ENCODE assay signal across 7 cellular contexts in genomic region chr10:97572214-97572989, GRCh38. TPM values are rescaled to one million over a fixed set of nuclear protein-coding genes. Genes with fewer than 3 reads are reported as not detected.
DNase-seq lines count a peak whose midpoint lies in the region; ATAC-seq and TF ChIP-seq lines count a peak whose summit lies in the region.

Gene ANKRD2 (plus strand): TSS chr10:97572779. CDS start chr10:97572789, 10 bp downstream.

- no peak within 1 kb of the TSS for H3K27ac Mint-ChIP-seq in activated T-helper 1 cell treated with anti-CD3 and anti-CD28 coated beads, Interleukin-12 subunit alpha, Interleukin-12 subunit beta, Interleukin-2, Interleukin-4 antibody, amounts not matched to agents 30 ng/mL and 10 ng/mL and 1 ng/mL, durations not matched to agents 14 hours and 24 hours and 36 hours

- DNase-seq in GM10266 (ENCODE audit: extremely low spot score) (peak; percentile 85), fibroblast of the aortic adventitia (ENCODE audit: low read depth) (peak; percentile 83), neuronal stem cell (ENCODE audit: low spot score) (peak; percentile 45), thoracic aorta (ENCODE audit: low spot score) (peak; percentile 36)
- DNase-seq in activated T-helper 1 cell treated with anti-CD3 and anti-CD28 coated beads, Interleukin-12 subunit alpha, Interleukin-12 subunit beta, Interleukin-2, Interleukin-4 antibody, amounts not matched to agents 30 ng/mL and 10 ng/mL and 1 ng/mL, durations not matched to agents 14 hours and 24 hours and 36 hours (ENCODE audit: low spot score) = peak; percentile 31

- ATAC-seq in HG03342 (IDR thresholded peaks at IDR 0.05; ENCODE audit: unreplicated experiment) (peak; percentile 71), thoracic aorta (ENCODE audit: insufficient number of reproducible peaks, low FRiP score, low read depth) (peak; percentile 58)

- no peak within 1 kb of the TSS for H2AK5ac ChIP-seq in neuronal stem cell (ENCODE audit: low read depth, low read length)

- no peaks in the 10 kb centered on the region for H3K36me3 Mint-ChIP-seq in activated T-helper 1 cell treated with anti-CD3 and anti-CD28 coated beads, Interleukin-12 subunit alpha, Interleukin-12 subunit beta, Interleukin-2, Interleukin-4 antibody, amounts not matched to agents 30 ng/mL and 10 ng/mL and 1 ng/mL, durations not matched to agents 14 hours and 24 hours and 36 hours (ENCODE audit: low read depth)

- WGBS in neuronal stem cell (ENCODE audit: extremely low coverage in 2 of 2, insufficient read length in 2 of 2, insufficient replicate concordance in 1 of 2), 2 donors = no CpG with 5 or more reads among the region's 16 CpGs

- H3K23ac ChIP-seq in neuronal stem cell (ENCODE audit: low read depth, low read length, poor library complexity) = no peak within 1 kb of the TSS

- H3K4me3 ChIP-seq in fibroblast of the aortic adventitia (ENCODE audit: low read depth, low read length) (no peak within 1 kb of the TSS), neuronal stem cell (ENCODE audit: low read length in 2 of 2) (no peak within 1 kb of the TSS), thoracic aorta (no peak within 1 kb of the TSS)

- no peak within 1 kb of the TSS for H2AFZ ChIP-seq in neuronal stem cell (ENCODE audit: low read length)

- H3K4me3 Mint-ChIP-seq in activated T-helper 1 cell treated with anti-CD3 and anti-CD28 coated beads, Interleukin-12 subunit alpha, Interleukin-12 subunit beta, Interleukin-2, Interleukin-4 antibody, amounts not matched to agents 30 ng/mL and 10 ng/mL and 1 ng/mL, durations not matched to agents 14 hours and 24 hours and 36 hours = no peak within 1 kb of the TSS

- peaks cover 0 to 2% of the 10 kb centered on the region in 2 donors for H3K36me3 ChIP-seq in neuronal stem cell (replicated peaks in 1 of 2; ENCODE audit: control insufficient read depth in 2 of 2, insufficient read depth in 2 of 2, low read length in 2 of 2)
- peaks cover 15% of the 10 kb centered on the region for H3K36me3 ChIP-seq in thoracic aorta

- H2BK120ac ChIP-seq in neuronal stem cell (ENCODE audit: low read depth, low read length) = no peak within 1 kb of the TSS

- H3K4me1 ChIP-seq in neuronal stem cell (ENCODE audit: control insufficient read depth in 2 of 2, insufficient read depth in 1 of 2, low read depth in 1 of 2, low read length in 2 of 2) = peaks cover 0 to 3% of the 10 kb centered on the region in 2 donors
- H3K4me1 ChIP-seq in thoracic aorta (ENCODE audit: control insufficient read depth in 1 of 2, low read depth in 2 of 2) = peaks cover 15 to 26% of the 10 kb centered on the region in 2 donors

- H4K91ac ChIP-seq in neuronal stem cell (ENCODE audit: low read depth, low read length, poor library complexity) = no peak within 1 kb of the TSS

- no peak within 1 kb of the TSS for H2BK5ac ChIP-seq in neuronal stem cell (ENCODE audit: low read length)

- intact Hi-C loops in activated T-helper 1 cell treated with anti-CD3 and anti-CD28 coated beads, Interleukin-12 subunit alpha, Interleukin-12 subunit beta, Interleukin-2, Interleukin-4 antibody, amounts not matched to agents 30 ng/mL and 10 ng/mL and 1 ng/mL, durations not matched to agents 14 hours and 24 hours and 36 hours (cut with micrococcal nuclease) = loop anchor here (1.0 to 2.0 kb wide), 2 partner anchors 40 to 158 kb away; no protein-coding TSS in a partner anchor

- no peaks in the 10 kb centered on the region for H3K79me1 ChIP-seq in neuronal stem cell (ENCODE audit: low read depth, low read length)

- no peak within 1 kb of the TSS for H3K4ac ChIP-seq in neuronal stem cell (ENCODE audit: low read length)

- H3K27me3 Mint-ChIP-seq in activated T-helper 1 cell treated with anti-CD3 and anti-CD28 coated beads, Interleukin-12 subunit alpha, Interleukin-12 subunit beta, Interleukin-2, Interleukin-4 antibody, amounts not matched to agents 30 ng/mL and 10 ng/mL and 1 ng/mL, durations not matched to agents 14 hours and 24 hours and 36 hours (ENCODE audit: insufficient read depth) = peaks cover 9% of the 10 kb centered on the region

- no peaks in the 10 kb centered on the region for H3K9me3 Mint-ChIP-seq in activated T-helper 1 cell treated with anti-CD3 and anti-CD28 coated beads, Interleukin-12 subunit alpha, Interleukin-12 subunit beta, Interleukin-2, Interleukin-4 antibody, amounts not matched to agents 30 ng/mL and 10 ng/mL and 1 ng/mL, durations not matched to agents 14 hours and 24 hours and 36 hours

- TF ChIP-seq CTCF in GM10266 (IDR thresholded peaks at IDR 0.05; ENCODE audit: control insufficient read depth, insufficient read depth, low read depth, missing control alignments) = peak; percentile 87
- TF ChIP-seq CTCF in fibroblast of the aortic adventitia (IDR thresholded peaks at IDR 0.05; ENCODE audit: insufficient read depth, low read length) = peak; percentile 95
- TF ChIP-seq CTCF in thoracic aorta (IDR thresholded peaks at IDR 0.05) = peak; percentile 87

- H3K27me3 ChIP-seq in neuronal stem cell (ENCODE audit: control insufficient read depth in 3 of 3, insufficient read depth in 3 of 3, low read depth in 1 of 3, low read length in 3 of 3) (no peaks in the 10 kb centered on the region), thoracic aorta (replicated peaks; ENCODE audit: insufficient read depth) (no peaks in the 10 kb centered on the region)

- no peak within 1 kb of the TSS for H2BK12ac ChIP-seq in neuronal stem cell (ENCODE audit: low read length)

- H3K14ac ChIP-seq in neuronal stem cell (ENCODE audit: low read length) = no peak within 1 kb of the TSS

- H4K8ac ChIP-seq in neuronal stem cell (ENCODE audit: low read depth, low read length) = no peak within 1 kb of the TSS

- H3K9me3 ChIP-seq in neuronal stem cell (replicated peaks in 1 of 2; ENCODE audit: control insufficient read depth in 2 of 2, insufficient read depth in 1 of 2, low read depth in 1 of 2, low read length in 2 of 2) (no peaks in the 10 kb centered on the region), thoracic aorta (no peaks in the 10 kb centered on the region)

- H3K4me2 ChIP-seq in neuronal stem cell (ENCODE audit: insufficient read depth, low read length, poor library complexity, severe bottlenecking) = no peak within 1 kb of the TSS

- H3K27ac ChIP-seq in neuronal stem cell (replicated peaks; ENCODE audit: low read length) = no peak within 1 kb of the TSS
- no peak within 1 kb of the TSS for H3K27ac ChIP-seq in thoracic aorta

- peak within 1 kb of the TSS; percentile 78 for H2BK15ac ChIP-seq in neuronal stem cell (ENCODE audit: low read length)

- H3K4me1 Mint-ChIP-seq in activated T-helper 1 cell treated with anti-CD3 and anti-CD28 coated beads, Interleukin-12 subunit alpha, Interleukin-12 subunit beta, Interleukin-2, Interleukin-4 antibody, amounts not matched to agents 30 ng/mL and 10 ng/mL and 1 ng/mL, durations not matched to agents 14 hours and 24 hours and 36 hours (ENCODE audit: low read depth) = no peaks in the 10 kb centered on the region

- peak within 1 kb of the TSS; percentile 50 for H3K18ac ChIP-seq in neuronal stem cell (ENCODE audit: low read length)

- H3K9ac ChIP-seq in neuronal stem cell (ENCODE audit: low read depth, low read length, poor library complexity) = peak within 1 kb of the TSS; percentile 74

TF ChIP-seq in PFSK-1, 5 proteins besides CTCF, POLR2A, EP300 and RAD21:
- TF ChIP-seq FOXP2 (optimal IDR thresholded peaks at IDR 0.05; ENCODE audit: borderline replicate concordance, extremely low read depth, extremely low read length, insufficient read depth) (peak; percentile 61), POLR2AphosphoS5 (IDR thresholded peaks at IDR 0.05; ENCODE audit: low read depth, low read length) (no peak)

RNA-seq across cellular contexts. Expression of gene ANKRD2, which starts in this region (rescaled TPM):
- polyA plus RNA-seq in PFSK-1 (2012; ENCODE audit: insufficient read length, low read depth) = not detected
- total RNA-seq in activated T-helper 1 cell treated with anti-CD3 and anti-CD28 coated beads, Interleukin-12 subunit alpha, Interleukin-12 subunit beta, Interleukin-2, Interleukin-4 antibody, amounts not matched to agents 30 ng/mL and 10 ng/mL and 1 ng/mL, durations not matched to agents 14 hours and 24 hours and 36 hours = not detected in 2 replicates
- 0.27 and 0.57 TPM in 2 replicates for total RNA-seq in fibroblast of the aortic adventitia (ENCODE audit: low replicate concordance)
- polyA plus RNA-seq in neuronal stem cell (2013, experiment 1 of 2) = not detected
- polyA plus RNA-seq in neuronal stem cell (2013, experiment 2 of 2) = not detected
- 1 to 10 TPM in 1 of 2 donors, not detected in 1; 1.9 TPM for total RNA-seq in thoracic aorta

Comparison
In these comparisons a context has a peak if more than half of its experiments do, and no peak if none do; other contexts are left out.
1. Peak in DNase-seq in activated T-helper 1 cell treated with anti-CD3 and anti-CD28 coated beads, Interleukin-12 subunit alpha, Interleukin-12 subunit beta, Interleukin-2, Interleukin-4 antibody, amounts not matched to agents 30 ng/mL and 10 ng/mL and 1 ng/mL, durations not matched to agents 14 hours and 24 hours and 36 hours; RNA of the gene not detected or under 1 TPM.
2. Peak in DNase-seq in fibroblast of the aortic adventitia; RNA of the gene not detected or under 1 TPM.
3. DNase-seq: peak in every context shown above with its lines; median percentile 85 in GM10266; 83 in fibroblast of the aortic adventitia; 45 in neuronal stem cell; 36 in thoracic aorta; 31 in activated T-helper 1 cell treated with anti-CD3 and anti-CD28 coated beads, Interleukin-12 subunit alpha, Interleukin-12 subunit beta, Interleukin-2, Interleukin-4 antibody, amounts not matched to agents 30 ng/mL and 10 ng/mL and 1 ng/mL, durations not matched to agents 14 hours and 24 hours and 36 hours.